In genomic region chr17:81222906-81223757, GRCh38 we compare ENCODE assay signal across 8 cellular contexts.
DNase-seq lines count a peak whose midpoint lies in the region; TF ChIP-seq lines count a peak whose summit lies in the region.

Gene CEP131 (minus strand): TSS chr17:81222965. CDS start chr17:81220056, 2,909 bp downstream.

- H3K36me3 ChIP-seq in ES-I3 (ENCODE audit: insufficient read depth, low read length) (no peaks in the 10 kb centered on the region), MM.1S (replicated peaks; ENCODE audit: insufficient read depth, low read length) (no peaks in the 10 kb centered on the region)

- H3K4me1 ChIP-seq in ES-I3 (ENCODE audit: insufficient read depth, low read length) (peaks cover 3% of the 10 kb centered on the region; the same call in 1 of the 2 replicates), MM.1S (ENCODE audit: low read length) (peaks cover 14% of the 10 kb centered on the region)

- H3K79me2 ChIP-seq in MM.1S (ENCODE audit: low read length), result peaks cover 13% of the 10 kb centered on the region; the same call in 1 of the 2 replicates

- H3K4me3 ChIP-seq in MM.1S (ENCODE audit: low read length), result peak within 1 kb of the TSS; percentile 97

- DNase-seq in HCEC 1CT, result peak; percentile 98
- peak; percentile 98 for DNase-seq in MM.1S
- peak; percentile 96 for DNase-seq in SHP77 treated with DMSO at 0.1 percent for 48 hours (lab: John Stamatoyannopoulos, UW)
- peak; percentile 100 for DNase-seq in activated effector memory CD4-positive, alpha-beta T cell treated with anti-CD3 and anti-CD28 coated beads, Interleukin-2, amount 50 U/mL, for 16 hours
- peak; percentile 96 for DNase-seq in fibroblast of the conjunctiva (ENCODE audit: low read depth)
- DNase-seq in nephron progenitor cell, result peak; percentile 100

- H3F3A ChIP-seq in MM.1S (ENCODE audit: insufficient read depth, low read length), result no peaks in the 10 kb centered on the region

- peak within 1 kb of the TSS; percentile 80 for H3K4me3 Mint-ChIP-seq in nephron progenitor cell
- H3K4me3 Mint-ChIP-seq in stimulated activated naive CD8-positive, alpha-beta T cell treated with anti-CD3 and anti-CD28 coated beads, Interleukin-15, Interleukin-2, amounts not matched to agents 100 ng/mL and 50 ng/mL, for 24 hours, result peak within 1 kb of the TSS; percentile 78

- peak within 1 kb of the TSS; percentile 95 for H3K4me2 ChIP-seq in MM.1S (ENCODE audit: low read depth, low read length)

- peaks cover 21% of the 10 kb centered on the region for H3K36me3 Mint-ChIP-seq in nephron progenitor cell (ENCODE audit: low read depth)
- no peaks in the 10 kb centered on the region for H3K36me3 Mint-ChIP-seq in stimulated activated naive CD8-positive, alpha-beta T cell treated with anti-CD3 and anti-CD28 coated beads, Interleukin-15, Interleukin-2, amounts not matched to agents 100 ng/mL and 50 ng/mL, for 24 hours (ENCODE audit: low read depth)

- H3K9me2 ChIP-seq in MM.1S (replicated peaks; ENCODE audit: insufficient read depth, low read length), result no peaks in the 10 kb centered on the region

- H3K9me3 Mint-ChIP-seq in nephron progenitor cell, result peaks cover 25% of the 10 kb centered on the region
- no peaks in the 10 kb centered on the region for H3K9me3 Mint-ChIP-seq in stimulated activated naive CD8-positive, alpha-beta T cell treated with anti-CD3 and anti-CD28 coated beads, Interleukin-15, Interleukin-2, amounts not matched to agents 100 ng/mL and 50 ng/mL, for 24 hours

- peaks cover 20% of the 10 kb centered on the region; the same call in 1 of the 2 replicates for H3K27me3 ChIP-seq in MM.1S (replicated peaks; ENCODE audit: insufficient read depth, low read length)

- no peak within 1 kb of the TSS for H3K27ac ChIP-seq in MM.1S (ENCODE audit: low read length)

- H4K20me1 ChIP-seq in MM.1S (ENCODE audit: insufficient read depth, low read length), result no peaks in the 10 kb centered on the region

- H3K27me3 Mint-ChIP-seq in nephron progenitor cell (ENCODE audit: low read depth, poor library complexity), result peaks cover 4% of the 10 kb centered on the region
- H3K27me3 Mint-ChIP-seq in stimulated activated naive CD8-positive, alpha-beta T cell treated with anti-CD3 and anti-CD28 coated beads, Interleukin-15, Interleukin-2, amounts not matched to agents 100 ng/mL and 50 ng/mL, for 24 hours, result no peaks in the 10 kb centered on the region

- peak within 1 kb of the TSS; percentile 82 for H3K9ac ChIP-seq in ES-I3 (ENCODE audit: low read depth, low read length)
- peak within 1 kb of the TSS; percentile 86 for H3K9ac ChIP-seq in MM.1S (ENCODE audit: low read length)

- peaks cover 21% of the 10 kb centered on the region for H3K4me1 Mint-ChIP-seq in nephron progenitor cell
- H3K4me1 Mint-ChIP-seq in stimulated activated naive CD8-positive, alpha-beta T cell treated with anti-CD3 and anti-CD28 coated beads, Interleukin-15, Interleukin-2, amounts not matched to agents 100 ng/mL and 50 ng/mL, for 24 hours (ENCODE audit: low read depth), result peaks cover 16% of the 10 kb centered on the region

- no peak for TF ChIP-seq CTCF in MM.1S (IDR thresholded peaks at IDR 0.05; ENCODE audit: low read length)
- no peak for TF ChIP-seq CTCF in nephron progenitor cell (IDR thresholded peaks at IDR 0.05)

- H3K9me3 ChIP-seq in ES-I3 (ENCODE audit: control insufficient read depth, insufficient read depth, low read length) (0 out of 2 replicates have a peak, but pooled peaks cover 3% of the 10 kb centered on the region), MM.1S (replicated peaks; ENCODE audit: insufficient read depth, low read length) (no peaks in the 10 kb centered on the region)

- peak within 1 kb of the TSS; percentile 30 for H3K27ac Mint-ChIP-seq in nephron progenitor cell
- H3K27ac Mint-ChIP-seq in stimulated activated naive CD8-positive, alpha-beta T cell treated with anti-CD3 and anti-CD28 coated beads, Interleukin-15, Interleukin-2, amounts not matched to agents 100 ng/mL and 50 ng/mL, for 24 hours, result peak within 1 kb of the TSS; percentile 87

- peak within 1 kb of the TSS; percentile 98 for H2AFZ ChIP-seq in MM.1S (ENCODE audit: low read length)
